8 cellular contexts compared by ENCODE assay signal in genomic region chr12:75489613-75490210, GRCh38. TPM values are rescaled to one million over a fixed set of nuclear protein-coding genes. Genes with fewer than 3 reads are reported as not detected.
DNase-seq lines count a peak whose midpoint lies in the region; ATAC-seq and TF ChIP-seq lines count a peak whose summit lies in the region.

No MANE protein-coding gene starts in this region.

- no peaks in the 10 kb centered on the region for H3K9me3 ChIP-seq in psoas muscle
- no peaks in the 10 kb centered on the region for H3K9me3 ChIP-seq in spleen

- peaks cover 0 to 18% of the 10 kb centered on the region in 2 donors for H3K36me3 ChIP-seq in psoas muscle (ENCODE audit: insufficient read depth in 1 of 2, low read depth in 1 of 2)
- H3K36me3 ChIP-seq in spleen: peaks cover 0 to 91% (median 11%) of the 10 kb centered on the region in 6 donors

- H3K4me3 ChIP-seq in psoas muscle (no peak overlapping the region), spleen (no peak overlapping the region)

- peak overlapping the region; percentile 16 for H3K27ac ChIP-seq in psoas muscle
- H3K27ac ChIP-seq in spleen: peak overlapping the region in 1 of 8 donors; percentile 23

- H3K27me3 Mint-ChIP-seq in activated naive CD4-positive, alpha-beta T cell treated with anti-CD3 and anti-CD28 coated beads, Interleukin-2, amount 50 U/mL, for 24 hours: no peaks in the 10 kb centered on the region

- H3K36me3 Mint-ChIP-seq in activated naive CD4-positive, alpha-beta T cell treated with anti-CD3 and anti-CD28 coated beads, Interleukin-2, amount 50 U/mL, for 24 hours: peaks cover 6% of the 10 kb centered on the region

- 56 to 63% (median 57%) methylated on average over 7 of the region's 7 CpGs for WGBS in psoas muscle, 3 donors
- 63 to 71% (median 65%) methylated on average over 7 of the region's 7 CpGs for WGBS in spleen, 5 donors

- no peak for TF ChIP-seq POLR2A in spleen (IDR thresholded peaks at IDR 0.05)

- H3K27ac Mint-ChIP-seq in activated naive CD4-positive, alpha-beta T cell treated with anti-CD3 and anti-CD28 coated beads, Interleukin-2, amount 50 U/mL, for 24 hours: peak overlapping the region; percentile 75

- H3K4me3 Mint-ChIP-seq in activated naive CD4-positive, alpha-beta T cell treated with anti-CD3 and anti-CD28 coated beads, Interleukin-2, amount 50 U/mL, for 24 hours: peak overlapping the region; percentile 37

- H3K4me1 ChIP-seq in psoas muscle (no peaks in the 10 kb centered on the region), spleen (peaks cover 5 to 77% (median 26%) of the 10 kb centered on the region in 6 donors)

- ATAC-seq in GM19351 (IDR thresholded peaks at IDR 0.05; ENCODE audit: unreplicated experiment): peak; percentile 85
- ATAC-seq in HG03342 (IDR thresholded peaks at IDR 0.05; ENCODE audit: unreplicated experiment): peak; percentile 52
- ATAC-seq in psoas muscle: peak; percentile 55 to 73 (median 60)
- ATAC-seq in GM21737 (IDR thresholded peaks at IDR 0.05; ENCODE audit: unreplicated experiment): no peak

- DNase-seq in psoas muscle (no peak), dedifferentiated amniotic fluid mesenchymal stem cell (ENCODE audit: extremely low spot score) (no peak), occipital lobe (lab: John Stamatoyannopoulos, UW) (no peak), spleen (no peak)

- intact Hi-C loops in psoas muscle (cut with DNase I): no loop called here
- intact Hi-C loops in spleen (cut with DNase I; ENCODE audit: low total_unique reads): no loop called here

- H3K27me3 ChIP-seq in psoas muscle (ENCODE audit: insufficient read depth in 3 of 3, low read length in 2 of 3): no peaks in the 10 kb centered on the region
- no peaks in the 10 kb centered on the region for H3K27me3 ChIP-seq in spleen (replicated peaks in 1 of 7)

- TF ChIP-seq CTCF in psoas muscle (IDR thresholded peaks at IDR 0.05) (no peak), spleen (IDR thresholded peaks at IDR 0.05 in 8 of 11, conservative IDR thresholded peaks at IDR 0.05 in 3 of 11) (no peak)

- H3K9me3 Mint-ChIP-seq in activated naive CD4-positive, alpha-beta T cell treated with anti-CD3 and anti-CD28 coated beads, Interleukin-2, amount 50 U/mL, for 24 hours: no peaks in the 10 kb centered on the region

- peaks cover 44% of the 10 kb centered on the region for H3K4me1 Mint-ChIP-seq in activated naive CD4-positive, alpha-beta T cell treated with anti-CD3 and anti-CD28 coated beads, Interleukin-2, amount 50 U/mL, for 24 hours

RNA-seq across cellular contexts. Expression of gene GLIPR1, which starts 9.2 kb away (rescaled TPM):
- total RNA-seq in psoas muscle (1 to 10 TPM; 2.8 to 5.7 (median 4.9) TPM), occipital lobe (2.8 TPM), spleen (10 to 100 TPM; 40.9 to 72.6 (median 66.4) TPM)
- polyA plus RNA-seq in psoas muscle (1 to 10 TPM in 1 of 3 donors, under 1 TPM in 2; 0.52 to 4.4 (median 0.88) TPM), spleen (10 to 100 TPM; 11.7 to 18.6 (median 12.4) TPM)

RNA-seq across cellular contexts. Expression of gene KRR1, which starts 21.7 kb away (rescaled TPM):
- 10 to 100 TPM; 43.1 to 64.9 (median 50.9) TPM for total RNA-seq in psoas muscle
- 10 to 100 TPM; 15.7 to 40.4 (median 32.4) TPM for polyA plus RNA-seq in psoas muscle
- total RNA-seq in occipital lobe: 44.9 TPM
- 10 to 100 TPM; 26.4 to 51.2 (median 46.0) TPM for total RNA-seq in spleen
- polyA plus RNA-seq in spleen: 10 to 100 TPM; 11.2 to 16.5 (median 15.0) TPM

Comparison
In these comparisons a context has a peak if more than half of its experiments do, and no peak if none do; other contexts are left out.
1. RNA of gene GLIPR1, which starts 9.2 kb away (total RNA-seq): 40.9 to 72.6 TPM in spleen; 2.8 to 5.7 TPM in psoas muscle and 2.8 TPM in occipital lobe (single experiment); every median in the first group is over 4 times any median in the second.